In the genomic region with DNA sequence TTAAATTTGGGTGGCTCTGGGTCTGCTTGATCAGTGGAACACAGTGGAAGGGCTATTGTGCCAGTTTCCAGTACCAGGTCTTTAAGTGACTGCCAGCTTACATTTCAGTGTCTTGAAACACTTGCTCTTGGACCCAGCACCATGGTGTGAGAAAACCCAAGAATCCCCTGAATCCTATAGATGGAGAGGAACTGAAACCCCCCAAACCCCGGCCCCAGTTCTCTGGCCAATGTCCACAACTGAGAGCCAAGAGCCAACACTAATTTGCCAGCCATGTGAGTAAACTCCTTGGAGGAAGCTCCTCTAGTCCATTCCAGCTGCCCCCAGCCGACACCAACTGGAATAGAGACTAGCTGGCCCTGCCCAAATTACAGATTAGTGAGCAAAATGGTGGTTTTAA, we compare ENCODE assay signal across 22 cellular contexts. TPM values are rescaled to one million over a fixed set of nuclear protein-coding genes. Genes with fewer than 3 reads are reported as not detected.
DNase-seq lines count a peak whose midpoint lies in the region; ATAC-seq, FAIRE-seq and TF ChIP-seq lines count a peak whose summit lies in the region.
"Had no signal": no experiment of that assay in that cellular context is flagged by ENCODE, and none has a peak within 500 bp of the region (broad histone marks: within the 10 kb centered on the region; RNA-seq: fewer than 3 reads in every experiment).

No MANE protein-coding gene starts in this region.

- 100% methylated on average over 2 of the region's 2 CpGs for WGBS in GM12878 (ENCODE audit: insufficient coverage, insufficient replicate concordance, low lambda C conversion rate, missing lambda C conversion rate)
- WGBS in testis, 2 donors, result 73 to 77% methylated on average over 2 of the region's 2 CpGs

- H3K27me3 ChIP-seq in GM12878 (replicated peaks in 1 of 2; ENCODE audit: control insufficient read depth in 2 of 2, insufficient read depth in 2 of 2, low read length in 1 of 2) (no peaks in the 10 kb centered on the region), testis (no peaks in the 10 kb centered on the region)

- no peak overlapping the region for H3K9ac ChIP-seq in GM12878 (ENCODE audit: control insufficient read depth, insufficient read depth, low read length)
- H3K9ac ChIP-seq: KMS-11 had no signal

- no peak overlapping the region for H3K27ac ChIP-seq in GM12878 (ENCODE audit: control insufficient read depth, insufficient read depth)
- H3K27ac ChIP-seq in testis, result no peak overlapping the region
- H3K27ac ChIP-seq: HL-60, KMS-11, PC-9 had no signal

- H3K27ac Mint-ChIP-seq in activated naive CD8-positive, alpha-beta T cell, result peak overlapping the region; percentile 16
- H3K27ac Mint-ChIP-seq in activated naive CD8-positive, alpha-beta T cell treated with anti-CD3 and anti-CD28 coated beads for 36 hours, result no peak overlapping the region
- peak overlapping the region; percentile 59 to 60 for H3K27ac Mint-ChIP-seq in natural killer cell
- H3K27ac Mint-ChIP-seq: GM23338 had no signal

- H3K79me2 ChIP-seq in GM12878 (ENCODE audit: control insufficient read depth, insufficient read depth, low read length), result peaks cover 5% of the 10 kb centered on the region

- H3K36me3 Mint-ChIP-seq in activated naive CD8-positive, alpha-beta T cell, result peaks cover 2% of the 10 kb centered on the region
- H3K36me3 Mint-ChIP-seq in activated naive CD8-positive, alpha-beta T cell treated with anti-CD3 and anti-CD28 coated beads for 36 hours, result no peaks in the 10 kb centered on the region
- H3K36me3 Mint-ChIP-seq in natural killer cell, result no peaks in the 10 kb centered on the region

- H3K9me3 ChIP-seq in GM12878 (replicated peaks; ENCODE audit: control insufficient read depth, insufficient read depth, low read length), result no peaks in the 10 kb centered on the region
- no peaks in the 10 kb centered on the region for H3K9me3 ChIP-seq in testis
- H3K9me3 ChIP-seq: HAP-1 had no signal

- BruUV-seq in GM12878 (replicated peaks; lab: Mats Ljungman, UMichigan), result no TSS peak

- no peaks in the 10 kb centered on the region for H3K27me3 Mint-ChIP-seq in activated naive CD8-positive, alpha-beta T cell
- H3K27me3 Mint-ChIP-seq in activated naive CD8-positive, alpha-beta T cell treated with anti-CD3 and anti-CD28 coated beads for 36 hours, result no peaks in the 10 kb centered on the region
- H3K27me3 Mint-ChIP-seq in natural killer cell (ENCODE audit: low read depth in 2 of 2), result no peaks in the 10 kb centered on the region

- H3K36me3 ChIP-seq in GM12878 (ENCODE audit: control insufficient read depth in 2 of 2, insufficient read depth in 2 of 2, low read length in 1 of 2) (peaks cover 0 to 20% of the 10 kb centered on the region in 2 experiments; a peak in 2 of 4 replicates), testis (ENCODE audit: low read depth, missing control alignments) (no peaks in the 10 kb centered on the region)

- ATAC-seq in GM12878 (no peak), natural killer cell (no peak)
- ATAC-seq: GM23338 had no signal

- TF ChIP-seq EP300 in GM12878 (IDR thresholded peaks at IDR 0.05; ENCODE audit: borderline replicate concordance in 1 of 2, control insufficient read depth in 1 of 2, low read depth in 2 of 2, low read length in 2 of 2), result no peak

- intact Hi-C loops in GM12878 (cut with micrococcal nuclease; ENCODE audit: unreplicated experiment), result no loop called here
- intact Hi-C loops in natural killer cell (cut with micrococcal nuclease), result no loop called here
- intact Hi-C loops in testis (cut with DNase I; ENCODE audit: low total_unique reads), result no loop called here

- FAIRE-seq in GM12878 (lab: Jason Lieb, UNC), result no peak
- FAIRE-seq: A204.1 had no signal

- H2AFZ ChIP-seq in GM12878 (ENCODE audit: control insufficient read depth, low read depth, low read length), result no peak overlapping the region
- H2AFZ ChIP-seq: GM23338, PC-9 had no signal

- TF ChIP-seq POLR2A in GM12878 (IDR thresholded peaks at IDR 0.05; ENCODE audit: low read depth, low read length), result no peak
- no peak for TF ChIP-seq POLR2A in testis (IDR thresholded peaks at IDR 0.05)

- CTCF ChIA-PET in GM12878 (lab: Yijun Ruan, JAX), result interaction anchor here (0.5 to 4.3 kb wide), 2 partner anchors 57 to 210 kb away, joined by 3 to 19 read pairs; no protein-coding TSS in a partner anchor

- H4K20me1 ChIP-seq in GM12878 (ENCODE audit: control insufficient read depth, insufficient read depth), result no peaks in the 10 kb centered on the region

- no peak overlapping the region for H3K4me3 Mint-ChIP-seq in activated naive CD8-positive, alpha-beta T cell
- no peak overlapping the region for H3K4me3 Mint-ChIP-seq in activated naive CD8-positive, alpha-beta T cell treated with anti-CD3 and anti-CD28 coated beads for 36 hours
- peak overlapping the region; percentile 28 for H3K4me3 Mint-ChIP-seq in natural killer cell
- H3K4me3 Mint-ChIP-seq: CD14-positive monocyte, GM23338 had no signal

- RAD21 ChIA-PET in GM12878 (lab: Charles Lee; ENCODE audit: unreplicated experiment), result interaction anchor here (0.6 to 3.3 kb wide), 2 partner anchors 46 to 57 kb away, joined by 3 to 14 read pairs; no protein-coding TSS in a partner anchor

- H3K4me1 ChIP-seq in GM12878 (ENCODE audit: control insufficient read depth, insufficient read depth, low read length) (peaks cover 21% of the 10 kb centered on the region), testis (peaks cover 11% of the 10 kb centered on the region)

- H3K4me3 ChIP-seq in GM12878 (no peak overlapping the region), testis (no peak overlapping the region)
- H3K4me3 ChIP-seq: GM23338, HAP-1, PC-9 had no signal

- in situ Hi-C loops in GM12878 (cut with MboI), result no loop called here

- no peaks in the 10 kb centered on the region for H3K9me3 Mint-ChIP-seq in activated naive CD8-positive, alpha-beta T cell (ENCODE audit: low read depth)
- no peaks in the 10 kb centered on the region for H3K9me3 Mint-ChIP-seq in activated naive CD8-positive, alpha-beta T cell treated with anti-CD3 and anti-CD28 coated beads for 36 hours
- H3K9me3 Mint-ChIP-seq in natural killer cell, result no peaks in the 10 kb centered on the region
- H3K9me3 Mint-ChIP-seq: CD14-positive monocyte, GM23338 had no signal

- no peak for TF ChIP-seq RAD21 in GM12878 (IDR thresholded peaks at IDR 0.05; ENCODE audit: insufficient read depth, low read depth, low read length)

- H3K4me2 ChIP-seq in GM12878 (ENCODE audit: control insufficient read depth, insufficient read depth), result no peak overlapping the region
- H3K4me2 ChIP-seq: GM23338, KMS-11, PC-9 had no signal

- SMC1A ChIA-PET in GM12878 (lab: Charles Lee; ENCODE audit: uncharacterized antibody, unreplicated experiment), result interaction anchor here (0.9 to 8.4 kb wide), 3 partner anchors 56 to 134 kb away, joined by 3 to 39 read pairs (median 3); partner anchors contain the start of genes PSME3IP1 and RSPRY1

- peaks cover 21% of the 10 kb centered on the region for H3K4me1 Mint-ChIP-seq in activated naive CD8-positive, alpha-beta T cell (ENCODE audit: low read depth)
- peaks cover 17% of the 10 kb centered on the region for H3K4me1 Mint-ChIP-seq in activated naive CD8-positive, alpha-beta T cell treated with anti-CD3 and anti-CD28 coated beads for 36 hours
- H3K4me1 Mint-ChIP-seq in natural killer cell, result peaks cover 14 to 21% of the 10 kb centered on the region in 2 donors

- POLR2A ChIA-PET in GM12878 (lab: Charles Lee), result interaction anchor here (7.1 kb wide), 1 partner anchor 17 kb away, joined by 35 read pairs; no protein-coding TSS in a partner anchor

- no peak for DNase-seq in activated naive CD8-positive, alpha-beta T cell treated with anti-CD3 and anti-CD28 coated beads for 36 hours
- DNase-seq in GM12878 (ENCODE audit: low read depth, low spot score), result no peak
- no peak for DNase-seq in natural killer cell
- DNase-seq in KG1 (lab: John Stamatoyannopoulos, UW), result no peak
- no peak for DNase-seq in NCI-H1436 (lab: John Stamatoyannopoulos, UW)
- no peak for DNase-seq in testis
- DNase-seq: DMS79, NCI-H1105, NCI-H2029 treated with DMSO at 0.1 percent for 48 hours, NCI-H226, NCI-H510A treated with DMSO at 0.1 percent for 48 hours, NCI-H748 treated with DMSO at 0.1 percent for 48 hours, PC-9, RPMI8226, SHP77 had no signal

- TF ChIP-seq CTCF in GM12878 (IDR thresholded peaks at IDR 0.05 in 2 of 3, conservative IDR thresholded peaks at IDR 0.05 in 1 of 3; ENCODE audit: control insufficient read depth in 2 of 3, extremely low read depth in 1 of 3, insufficient read depth in 1 of 3, low read depth in 3 of 3, low read length in 3 of 3) (no peak), natural killer cell (IDR thresholded peaks at IDR 0.05) (no peak), testis (IDR thresholded peaks at IDR 0.05) (no peak)

RNA-seq across cellular contexts. Expression of gene ARL2BP, which starts 2.4 kb away (rescaled TPM):
- 10 to 100 TPM; 16.2 to 17.1 TPM for total RNA-seq in activated naive CD8-positive, alpha-beta T cell treated with anti-CD3 and anti-CD28 coated beads for 36 hours
- total RNA-seq in GM12878 (2013; cell fraction: nucleolus; rRNA removed), result 9.4 and 9.6 TPM in 2 replicates
- total RNA-seq in GM12878 (2014; rRNA removed), result 30.9 and 35.8 TPM in 2 replicates
- total RNA-seq in GM12878 (2014; rRNA removed; fragmentation: Illumina TruSeq; extraction: Trizol), result 26.3 and 27.4 TPM in 2 replicates
- 25.5 and 28.5 TPM in 2 replicates for total RNA-seq in GM12878 (2021)
- polyA plus RNA-seq in GM12878 (2011; ENCODE audit: low read depth), result 17.5 TPM
- polyA plus RNA-seq in GM12878 (2011; rRNA removed), result 51.1 and 56.6 TPM in 2 replicates
- 35.3 and 41.2 TPM in 2 replicates for polyA plus RNA-seq in GM12878 (2011; cell fraction: cytosol; rRNA removed)
- polyA plus RNA-seq in GM12878 (2011; cell fraction: nucleus; rRNA removed), result 17.4 and 18.8 TPM in 2 replicates
- 19.1 and 21.0 TPM in 2 replicates for polyA plus RNA-seq in GM12878 (2012)
- polyA plus RNA-seq in GM12878 (2014; fragmentation: Illumina TruSeq; extraction: Trizol), result 33.6 and 35.5 TPM in 2 replicates
- 10 to 100 TPM; 12.5 to 20.5 TPM for polyA plus RNA-seq in GM12878 (2014; fragmentation: Nextera tagmentation; extraction: Ambion mirVana)
- polyA plus RNA-seq in GM12878 (2014; rRNA removed), result 21.7 and 23.9 TPM in 2 replicates
- 10 to 100 TPM; 44.2 to 50.9 TPM for polyA plus RNA-seq in GM12878 (2016; fragmentation: Nextera tagmentation; extraction: Ambion mirVana)
- 24.3 and 31.6 TPM in 2 replicates for polyA minus RNA-seq in GM12878 (2011; rRNA and poly(A)+ RNA removed)
- 12.7 and 22.0 TPM in 2 replicates for polyA minus RNA-seq in GM12878 (2011; cell fraction: cytosol; rRNA and poly(A)+ RNA removed)
- 5.2 and 6.2 TPM in 2 replicates for polyA minus RNA-seq in GM12878 (2011; cell fraction: nucleus; rRNA and poly(A)+ RNA removed)
- 10 to 100 TPM; 36.5 to 44.4 (median 43.7) TPM for total RNA-seq in natural killer cell
- 10 to 100 TPM; 88.8 to 92.4 TPM for total RNA-seq in testis
- 128 TPM for polyA plus RNA-seq in testis (ENCODE audit: insufficient read depth, low read depth, low replicate concordance)

RNA-seq across cellular contexts. Expression of gene PLLP, which starts 41.8 kb away (rescaled TPM):
- under 1 TPM; 0.34 to 0.54 TPM for total RNA-seq in activated naive CD8-positive, alpha-beta T cell treated with anti-CD3 and anti-CD28 coated beads for 36 hours
- 1.3 and 1.8 TPM in 2 replicates for total RNA-seq in GM12878 (2013; cell fraction: nucleolus; rRNA removed)
- 0.65 and 0.79 TPM in 2 replicates for total RNA-seq in GM12878 (2014; rRNA removed)
- 0.27 and 0.28 TPM in 2 replicates for total RNA-seq in GM12878 (2014; rRNA removed; fragmentation: Illumina TruSeq; extraction: Trizol)
- 0.77 and 1.3 TPM in 2 replicates for total RNA-seq in GM12878 (2021)
- 0.75 TPM for polyA plus RNA-seq in GM12878 (2011; ENCODE audit: low read depth)
- 4.5 and 5.8 TPM in 2 replicates for polyA plus RNA-seq in GM12878 (2011; rRNA removed)
- 7.2 and 8.2 TPM in 2 replicates for polyA plus RNA-seq in GM12878 (2011; cell fraction: cytosol; rRNA removed)
- polyA plus RNA-seq in GM12878 (2011; cell fraction: nucleus; rRNA removed), result 2.8 and 4.8 TPM in 2 replicates
- 1.2 and 1.4 TPM in 2 replicates for polyA plus RNA-seq in GM12878 (2012)
- polyA plus RNA-seq in GM12878 (2014; fragmentation: Illumina TruSeq; extraction: Trizol), result 0.44 and 0.54 TPM in 2 replicates
- under 1 TPM; 0.23 to 0.49 TPM for polyA plus RNA-seq in GM12878 (2014; fragmentation: Nextera tagmentation; extraction: Ambion mirVana)
- 1.2 TPM in 2 replicates for polyA plus RNA-seq in GM12878 (2014; rRNA removed)
- polyA plus RNA-seq in GM12878 (2016; fragmentation: Nextera tagmentation; extraction: Ambion mirVana), result under 1 TPM; 0.21 to 0.88 TPM
- polyA minus RNA-seq in GM12878 (2011; rRNA and poly(A)+ RNA removed), result 2.9 and 3.6 TPM in 2 replicates
- 0.94 and 1.6 TPM in 2 replicates for polyA minus RNA-seq in GM12878 (2011; cell fraction: cytosol; rRNA and poly(A)+ RNA removed)
- 1.1 and 1.6 TPM in 2 replicates for polyA minus RNA-seq in GM12878 (2011; cell fraction: nucleus; rRNA and poly(A)+ RNA removed)
- total RNA-seq in natural killer cell, result not detected
- 10 to 100 TPM; 36.1 to 39.4 TPM for total RNA-seq in testis
- polyA plus RNA-seq in testis (ENCODE audit: insufficient read depth, low read depth, low replicate concordance), result 15.0 TPM

RNA-seq across cellular contexts. Expression of gene RSPRY1, which starts 56.5 kb away (rescaled TPM):
- 10 to 100 TPM; 27.2 to 30.5 TPM for total RNA-seq in activated naive CD8-positive, alpha-beta T cell treated with anti-CD3 and anti-CD28 coated beads for 36 hours
- total RNA-seq in GM12878 (2013; cell fraction: nucleolus; rRNA removed), result 126 and 145 TPM in 2 replicates
- total RNA-seq in GM12878 (2014; rRNA removed) (35.0 and 37.5 TPM in 2 replicates), GM12878 (2014; rRNA removed; fragmentation: Illumina TruSeq; extraction: Trizol) (41.2 and 44.8 TPM in 2 replicates), GM12878 (2021) (38.0 and 40.5 TPM in 2 replicates), natural killer cell (10 to 100 TPM; 22.6 to 26.6 (median 23.4) TPM), testis (10 to 100 TPM; 73.3 to 81.2 TPM)
- 26.3 TPM for polyA plus RNA-seq in GM12878 (2011; ENCODE audit: low read depth)
- polyA plus RNA-seq in GM12878 (2011; rRNA removed) (47.7 and 50.8 TPM in 2 replicates), GM12878 (2014; fragmentation: Illumina TruSeq; extraction: Trizol) (41.8 and 47.7 TPM in 2 replicates), GM12878 (2014; fragmentation: Nextera tagmentation; extraction: Ambion mirVana) (10 to 100 TPM; 18.5 to 25.1 TPM), GM12878 (2014; rRNA removed) (24.0 and 29.1 TPM in 2 replicates), GM12878 (2016; fragmentation: Nextera tagmentation; extraction: Ambion mirVana) (10 to 100 TPM; 44.8 to 57.0 TPM), testis (ENCODE audit: insufficient read depth, low read depth, low replicate concordance) (53.0 TPM)
- polyA plus RNA-seq in GM12878 (2011; cell fraction: cytosol; rRNA removed), result 28.1 and 32.9 TPM in 2 replicates
- polyA plus RNA-seq in GM12878 (2011; cell fraction: nucleus; rRNA removed), result 33.1 and 59.7 TPM in 2 replicates
- polyA plus RNA-seq in GM12878 (2012), result 19.0 and 28.2 TPM in 2 replicates
- 82.9 and 86.9 TPM in 2 replicates for polyA minus RNA-seq in GM12878 (2011; rRNA and poly(A)+ RNA removed)
- polyA minus RNA-seq in GM12878 (2011; cell fraction: cytosol; rRNA and poly(A)+ RNA removed), result 26.6 and 31.1 TPM in 2 replicates
- polyA minus RNA-seq in GM12878 (2011; cell fraction: nucleus; rRNA and poly(A)+ RNA removed), result 41.8 and 66.1 TPM in 2 replicates

RNA-seq across cellular contexts. Expression of gene PSME3IP1, which starts 56.8 kb away (rescaled TPM):
- 100 to 1,000 TPM; 109 to 117 TPM for total RNA-seq in activated naive CD8-positive, alpha-beta T cell treated with anti-CD3 and anti-CD28 coated beads for 36 hours
- total RNA-seq in GM12878 (2013; cell fraction: nucleolus; rRNA removed), result 80.2 and 90.1 TPM in 2 replicates
- total RNA-seq in GM12878 (2014; rRNA removed) (67.9 and 82.1 TPM in 2 replicates), GM12878 (2014; rRNA removed; fragmentation: Illumina TruSeq; extraction: Trizol) (146 and 152 TPM in 2 replicates), GM12878 (2021) (101 and 104 TPM in 2 replicates), natural killer cell (100 to 1,000 TPM; 129 to 148 (median 133) TPM), testis (100 to 1,000 TPM in 1 of 2 donors, 10 to 100 TPM in 1; 96.4 to 122 TPM)
- 51.7 TPM for polyA plus RNA-seq in GM12878 (2011; ENCODE audit: low read depth)
- polyA plus RNA-seq in GM12878 (2011; rRNA removed) (114 and 117 TPM in 2 replicates), GM12878 (2014; fragmentation: Illumina TruSeq; extraction: Trizol) (174 and 180 TPM in 2 replicates), GM12878 (2014; fragmentation: Nextera tagmentation; extraction: Ambion mirVana) (10 to 100 TPM; 72.5 to 90.2 TPM), GM12878 (2014; rRNA removed) (94.6 and 106 TPM in 2 replicates), GM12878 (2016; fragmentation: Nextera tagmentation; extraction: Ambion mirVana) (100 to 1,000 TPM; 135 to 143 TPM), testis (ENCODE audit: insufficient read depth, low read depth, low replicate concordance) (224 TPM)
- polyA plus RNA-seq in GM12878 (2011; cell fraction: cytosol; rRNA removed), result 134 and 137 TPM in 2 replicates
- 121 and 124 TPM in 2 replicates for polyA plus RNA-seq in GM12878 (2011; cell fraction: nucleus; rRNA removed)
- 70.8 and 73.8 TPM in 2 replicates for polyA plus RNA-seq in GM12878 (2012)
- polyA minus RNA-seq in GM12878 (2011; rRNA and poly(A)+ RNA removed), result 83.2 and 109 TPM in 2 replicates
- polyA minus RNA-seq in GM12878 (2011; cell fraction: cytosol; rRNA and poly(A)+ RNA removed), result 33.0 and 36.1 TPM in 2 replicates
- 22.6 and 36.0 TPM in 2 replicates for polyA minus RNA-seq in GM12878 (2011; cell fraction: nucleus; rRNA and poly(A)+ RNA removed)

Comparison
In these comparisons a context has a peak if more than half of its experiments do, and no peak if none do; other contexts are left out.
1. RNA of gene PLLP, which starts 41.8 kb away (total RNA-seq): 36.1 to 39.4 TPM in testis; 0.27 to 1.8 TPM in GM12878, 0.34 to 0.54 TPM in activated naive CD8-positive, alpha-beta T cell treated with anti-CD3 and anti-CD28 coated beads for 36 hours and not detected in natural killer cell; every median in the first group is over 10 times any median in the second.